Comparison of ENCODE assay signal across 19 cellular contexts in genomic region chr2:219871396-219871795, GRCh38.
DNase-seq lines count a peak whose midpoint lies in the region; ATAC-seq, FAIRE-seq and TF ChIP-seq lines count a peak whose summit lies in the region.
"Had no signal": no experiment of that assay in that cellular context is flagged by ENCODE, and none has a peak within 500 bp of the region (broad histone marks: within the 10 kb centered on the region; RNA-seq: fewer than 3 reads in every experiment).

No MANE protein-coding gene starts in this region.

- POLR2A ChIA-PET in HepG2 (lab: Yijun Ruan, JAX): no interaction called here

- H3K79me2 ChIP-seq in HepG2 (ENCODE audit: insufficient read depth, low read length): no peaks in the 10 kb centered on the region

- no TSS peak for BruUV-seq in HepG2 (replicated peaks; lab: Mats Ljungman, UMichigan)

- H3K36me3 ChIP-seq in HepG2 (replicated peaks in 1 of 2; ENCODE audit: control insufficient read depth in 1 of 2, insufficient read depth in 2 of 2, low read length in 2 of 2) (no peaks in the 10 kb centered on the region), right lobe of liver (no peaks in the 10 kb centered on the region), stomach (no peaks in the 10 kb centered on the region)
- H3K36me3 ChIP-seq: BLaER1, SJCRH30 had no signal

- no peak for TF ChIP-seq RAD21 in HepG2 (CRISPR knock-in tag; IDR thresholded peaks at IDR 0.05)

- in situ Hi-C loops in HepG2 (cut with HindIII; ENCODE audit: extremely low pct_ligation_motif_present, low pct_unique_long_range_greater_than_20kb): no loop called here

- no peak overlapping the region for H3K4me2 ChIP-seq in HepG2 (ENCODE audit: low read depth, low read length)
- H3K4me2 ChIP-seq: BLaER1, PC-9 had no signal

- DNase-seq in HepG2 (ENCODE audit: low spot score): no peak
- DNase-seq in right lobe of liver: no peak
- DNase-seq in ecto neural progenitor cell (ENCODE audit: low spot score): peak; percentile 60
- DNase-seq in left kidney (ENCODE audit: low read depth, low spot score): peak; percentile 63
- DNase-seq in retina: peak; percentile 56
- DNase-seq in stomach: no peak
- DNase-seq in activated CD4-positive, alpha-beta T cell treated with anti-CD3 and anti-CD28 coated beads for 1 hour: no peak
- no peak for DNase-seq in DMS79 treated with DMSO at 0.1 percent for 48 hours (lab: John Stamatoyannopoulos, UW)
- DNase-seq: 8988T; CD8-positive, alpha-beta memory T cell; HCEC 1CT; Kasumi-1; MM.1S; NCI-H1092 treated with DMSO at 0.1 percent for 48 hours; NCI-H510A; NCI-H82; PC-9; SJCRH30 had no signal

- H3K4me1 ChIP-seq in HepG2 (ENCODE audit: insufficient read depth, low read length) (no peaks in the 10 kb centered on the region), right lobe of liver (no peaks in the 10 kb centered on the region), stomach (no peaks in the 10 kb centered on the region)
- H3K4me1 ChIP-seq: SJCRH30 had no signal

- no peak overlapping the region for H3K9ac ChIP-seq in HepG2 (ENCODE audit: insufficient read depth, low read depth, low read length)
- H3K9ac ChIP-seq: BLaER1 had no signal

- no peak for FAIRE-seq in HepG2 (lab: Jason Lieb, UNC)

- WGBS in HepG2 (ENCODE audit: low lambda C conversion rate): 31% methylated on average over 8 of the region's 8 CpGs
- WGBS in right lobe of liver (ENCODE audit: insufficient coverage, low coverage, low lambda C conversion rate, missing lambda C conversion rate): 48% methylated on average over 8 of the region's 8 CpGs
- 46 to 60% (median 48%) methylated on average over 8 of the region's 8 CpGs for WGBS in stomach, 5 donors

- TF ChIP-seq CTCF in HepG2 (CRISPR knock-in tag; IDR thresholded peaks at IDR 0.05): no peak
- no peak for TF ChIP-seq CTCF in right lobe of liver (IDR thresholded peaks at IDR 0.05)
- no peak for TF ChIP-seq CTCF in stomach (IDR thresholded peaks at IDR 0.05)

- ATAC-seq in HepG2 (no peak), right lobe of liver (no peak)

- TF ChIP-seq EP300 in HepG2 (IDR thresholded peaks at IDR 0.05; ENCODE audit: low read depth in 2 of 2, low read length in 2 of 2) (no peak), HepG2 (CRISPR knock-in tag; IDR thresholded peaks at IDR 0.05; ENCODE audit: borderline replicate concordance) (no peak), stomach (IDR thresholded peaks at IDR 0.05) (no peak)

- no peaks in the 10 kb centered on the region for H3K9me3 ChIP-seq in HepG2 (ENCODE audit: low read length)
- no peaks in the 10 kb centered on the region for H3K9me3 ChIP-seq in right lobe of liver
- no peaks in the 10 kb centered on the region for H3K9me3 ChIP-seq in stomach
- H3K9me3 ChIP-seq: SJCRH30 had no signal

- H3K4me3 ChIP-seq in HepG2 (replicated peaks in 1 of 3; ENCODE audit: insufficient read depth in 1 of 3, low read depth in 2 of 3, low read length in 3 of 3): no peak overlapping the region
- H3K4me3 ChIP-seq in right lobe of liver: no peak overlapping the region
- no peak overlapping the region for H3K4me3 ChIP-seq in stomach
- H3K4me3 ChIP-seq: BLaER1, PC-9, SJCRH30 had no signal

- H3K27me3 ChIP-seq in HepG2 (ENCODE audit: control insufficient read depth in 1 of 2, insufficient read depth in 2 of 2, low read length in 2 of 2) (peaks cover 0 to 11% of the 10 kb centered on the region in 2 experiments; a peak in 1 of 5 replicates), right lobe of liver (no peaks in the 10 kb centered on the region), stomach (no peaks in the 10 kb centered on the region)
- H3K27me3 ChIP-seq: BLaER1, SJCRH30 had no signal

- TF ChIP-seq POLR2A in HepG2 (IDR thresholded peaks at IDR 0.05; ENCODE audit: insufficient read depth in 1 of 2, low read depth in 2 of 2, low read length in 2 of 2): no peak
- no peak for TF ChIP-seq POLR2A in right lobe of liver (IDR thresholded peaks at IDR 0.05)
- no peak for TF ChIP-seq POLR2A in stomach (IDR thresholded peaks at IDR 0.05)

- H3K27ac ChIP-seq in HepG2 (ENCODE audit: extremely low read length, insufficient read depth, low read length) (no peak overlapping the region), right lobe of liver (no peak overlapping the region), stomach (no peak overlapping the region)
- H3K27ac ChIP-seq: BLaER1, PC-9, SJCRH30 had no signal

- H4K20me1 ChIP-seq in HepG2 (ENCODE audit: insufficient read depth, low read length): no peaks in the 10 kb centered on the region
- H4K20me1 ChIP-seq: BLaER1 had no signal

- intact Hi-C loops in HepG2 (cut with micrococcal nuclease; ENCODE audit: unreplicated experiment): no loop called here
- intact Hi-C loops in right lobe of liver (cut with DNase I): no loop called here
- intact Hi-C loops in stomach (cut with DNase I; ENCODE audit: low total_unique reads): no loop called here

- H2AFZ ChIP-seq in HepG2 (ENCODE audit: low read length): no peak overlapping the region
- H2AFZ ChIP-seq: PC-9 had no signal

- CTCF ChIA-PET in HepG2 (lab: Yijun Ruan, JAX; ENCODE audit: low intra/inter-chr PET ratio, low total read pairs): no interaction called here

TF ChIP-seq in HepG2, 621 proteins besides CTCF, POLR2A, EP300 and RAD21:
- TF ChIP-seq ZNF737 (CRISPR knock-in tag; IDR thresholded peaks at IDR 0.05; ENCODE audit: borderline replicate concordance) (no peak), HNRNPK (IDR thresholded peaks at IDR 0.05; ENCODE audit: low read depth, low read length, poor library complexity, severe bottlenecking) (peak; percentile 48), CBFB (CRISPR knock-in tag; IDR thresholded peaks at IDR 0.05) (no peak)

Comparison
In these comparisons a context has a peak if more than half of its experiments do, and no peak if none do; other contexts are left out.
1. DNase-seq: peak in ecto neural progenitor cell (single experiment), left kidney (single experiment) and retina (single experiment); none in HepG2 (single experiment), right lobe of liver (0 of 3), stomach (single experiment), activated CD4-positive, alpha-beta T cell treated with anti-CD3 and anti-CD28 coated beads for 1 hour (single experiment) and DMS79 treated with DMSO at 0.1 percent for 48 hours (single experiment).